ENCODE assay signal across 2 cellular contexts in genomic region chr6:36930483-36930882, GRCh38.
TF ChIP-seq lines count a peak whose summit lies in the region.

No MANE protein-coding gene starts in this region.

TF ChIP-seq in H1, 55 proteins besides CTCF, POLR2A, EP300 and RAD21:
- no peak for TF ChIP-seq CHD1 (IDR thresholded peaks at IDR 0.05; ENCODE audit: low read depth, low read length)
- TF ChIP-seq NRF1 (IDR thresholded peaks at IDR 0.05; ENCODE audit: low read depth, low read length), result no peak
- TF ChIP-seq TAF1 (IDR thresholded peaks at IDR 0.05; ENCODE audit: low read depth, low read length), result no peak
- TF ChIP-seq ATF2 (IDR thresholded peaks at IDR 0.05; ENCODE audit: low read length), result no peak
- no peak for TF ChIP-seq ZNF274 (IDR thresholded peaks at IDR 0.05; ENCODE audit: borderline replicate concordance, extremely low read depth, low read length)
- no peak for TF ChIP-seq KDM5A (IDR thresholded peaks at IDR 0.05; ENCODE audit: low read length)
- no peak for TF ChIP-seq KDM4A (IDR thresholded peaks at IDR 0.05; ENCODE audit: low read depth, low read length, severe bottlenecking)
- no peak for TF ChIP-seq CBX8 (IDR thresholded peaks at IDR 0.05; ENCODE audit: borderline replicate concordance, low read depth, low read length)
- no peak for TF ChIP-seq HDAC6 (IDR thresholded peaks at IDR 0.05; ENCODE audit: low read depth, low read length)
- no peak for TF ChIP-seq BACH1 (IDR thresholded peaks at IDR 0.05; ENCODE audit: low read length)
- TF ChIP-seq EGR1 (IDR thresholded peaks at IDR 0.05; ENCODE audit: borderline replicate concordance, low read depth, low read length), result no peak
- no peak for TF ChIP-seq CREB1 (IDR thresholded peaks at IDR 0.05)
- TF ChIP-seq SP1 (IDR thresholded peaks at IDR 0.05; ENCODE audit: low read depth, low read length), result no peak
- TF ChIP-seq RNF2 (IDR thresholded peaks at IDR 0.05; ENCODE audit: borderline replicate concordance, low read depth, low read length, missing control alignments, poor library complexity, severe bottlenecking), result no peak
- TF ChIP-seq NANOG (IDR thresholded peaks at IDR 0.05; ENCODE audit: insufficient read depth, low read depth, low read length, poor library complexity, severe bottlenecking), result no peak
TF ChIP-seq in H1: peak in this region for 0.

TF ChIP-seq in SK-N-SH treated with all-trans-retinoic acid at 6 μM for 48 hours, 23 proteins besides CTCF, POLR2A, EP300 and RAD21:
- TF ChIP-seq CSRNP3 (CRISPR knock-in tag; IDR thresholded peaks at IDR 0.05) (no peak), ZNF8 (CRISPR knock-in tag; IDR thresholded peaks at IDR 0.05) (no peak), OSR1 (CRISPR knock-in tag; IDR thresholded peaks at IDR 0.05) (no peak), TOX (CRISPR knock-in tag; IDR thresholded peaks at IDR 0.05; ENCODE audit: borderline replicate concordance) (no peak), POU6F1 (CRISPR knock-in tag; IDR thresholded peaks at IDR 0.05; ENCODE audit: borderline replicate concordance, low read depth) (no peak), ARNTL (CRISPR knock-in tag; IDR thresholded peaks at IDR 0.05; ENCODE audit: borderline replicate concordance, low read depth) (no peak), CSDC2 (CRISPR knock-in tag; IDR thresholded peaks at IDR 0.05) (no peak), ZFP30 (CRISPR knock-in tag; IDR thresholded peaks at IDR 0.05) (no peak), RARB (CRISPR knock-in tag; IDR thresholded peaks at IDR 0.05) (no peak), ZFP3 (CRISPR knock-in tag; IDR thresholded peaks at IDR 0.05) (no peak), BACH2 (CRISPR knock-in tag; IDR thresholded peaks at IDR 0.05; ENCODE audit: borderline replicate concordance) (no peak), ESRRG (CRISPR knock-in tag; IDR thresholded peaks at IDR 0.05) (no peak), TCF4 (CRISPR knock-in tag; IDR thresholded peaks at IDR 0.05; ENCODE audit: borderline replicate concordance) (no peak)
- TF ChIP-seq, protein P1, sequence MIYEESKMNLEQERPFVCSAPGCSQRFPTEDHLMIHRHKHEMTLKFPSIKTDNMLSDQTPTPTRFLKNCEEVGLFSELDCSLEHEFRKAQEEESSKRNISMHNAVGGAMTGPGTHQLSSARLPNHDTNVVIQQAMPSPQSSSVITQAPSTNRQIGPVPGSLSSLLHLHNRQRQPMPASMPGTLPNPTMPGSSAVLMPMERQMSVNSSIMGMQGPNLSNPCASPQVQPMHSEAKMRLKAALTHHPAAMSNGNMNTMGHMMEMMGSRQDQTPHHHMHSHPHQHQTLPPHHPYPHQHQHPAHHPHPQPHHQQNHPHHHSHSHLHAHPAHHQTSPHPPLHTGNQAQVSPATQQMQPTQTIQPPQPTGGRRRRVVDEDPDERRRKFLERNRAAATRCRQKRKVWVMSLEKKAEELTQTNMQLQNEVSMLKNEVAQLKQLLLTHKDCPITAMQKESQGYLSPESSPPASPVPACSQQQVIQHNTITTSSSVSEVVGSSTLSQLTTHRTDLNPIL (CRISPR knock-in tag; IDR thresholded peaks at IDR 0.05; ENCODE audit: low read depth), result no peak
- TF ChIP-seq, protein P2, sequence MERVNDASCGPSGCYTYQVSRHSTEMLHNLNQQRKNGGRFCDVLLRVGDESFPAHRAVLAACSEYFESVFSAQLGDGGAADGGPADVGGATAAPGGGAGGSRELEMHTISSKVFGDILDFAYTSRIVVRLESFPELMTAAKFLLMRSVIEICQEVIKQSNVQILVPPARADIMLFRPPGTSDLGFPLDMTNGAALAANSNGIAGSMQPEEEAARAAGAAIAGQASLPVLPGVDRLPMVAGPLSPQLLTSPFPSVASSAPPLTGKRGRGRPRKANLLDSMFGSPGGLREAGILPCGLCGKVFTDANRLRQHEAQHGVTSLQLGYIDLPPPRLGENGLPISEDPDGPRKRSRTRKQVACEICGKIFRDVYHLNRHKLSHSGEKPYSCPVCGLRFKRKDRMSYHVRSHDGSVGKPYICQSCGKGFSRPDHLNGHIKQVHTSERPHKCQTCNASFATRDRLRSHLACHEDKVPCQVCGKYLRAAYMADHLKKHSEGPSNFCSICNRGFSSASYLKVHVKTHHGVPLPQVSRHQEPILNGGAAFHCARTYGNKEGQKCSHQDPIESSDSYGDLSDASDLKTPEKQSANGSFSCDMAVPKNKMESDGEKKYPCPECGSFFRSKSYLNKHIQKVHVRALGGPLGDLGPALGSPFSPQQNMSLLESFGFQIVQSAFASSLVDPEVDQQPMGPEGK (CRISPR knock-in tag; IDR thresholded peaks at IDR 0.05; ENCODE audit: borderline replicate concordance), result no peak
